ENCODE assay signal across 1 cellular context in genomic region chr17:12472613-12473173, GRCh38.
TF ChIP-seq lines count a peak whose summit lies in the region.

No MANE protein-coding gene starts in this region.

TF ChIP-seq in IMR-90, 13 proteins besides CTCF, POLR2A, EP300 and RAD21:
- TF ChIP-seq NFE2L2 (IDR thresholded peaks at IDR 0.05; ENCODE audit: low read depth, low read length): peak; percentile 53; the same call in 1 of the 2 replicates
- TF ChIP-seq, protein P1, sequence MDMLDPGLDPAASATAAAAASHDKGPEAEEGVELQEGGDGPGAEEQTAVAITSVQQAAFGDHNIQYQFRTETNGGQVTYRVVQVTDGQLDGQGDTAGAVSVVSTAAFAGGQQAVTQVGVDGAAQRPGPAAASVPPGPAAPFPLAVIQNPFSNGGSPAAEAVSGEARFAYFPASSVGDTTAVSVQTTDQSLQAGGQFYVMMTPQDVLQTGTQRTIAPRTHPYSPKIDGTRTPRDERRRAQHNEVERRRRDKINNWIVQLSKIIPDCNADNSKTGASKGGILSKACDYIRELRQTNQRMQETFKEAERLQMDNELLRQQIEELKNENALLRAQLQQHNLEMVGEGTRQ (IDR thresholded peaks at IDR 0.05; ENCODE audit: low read depth, low read length): no peak
- TF ChIP-seq CHD1 (IDR thresholded peaks at IDR 0.05; ENCODE audit: low read depth, low read length): no peak
- TF ChIP-seq, protein P2, sequence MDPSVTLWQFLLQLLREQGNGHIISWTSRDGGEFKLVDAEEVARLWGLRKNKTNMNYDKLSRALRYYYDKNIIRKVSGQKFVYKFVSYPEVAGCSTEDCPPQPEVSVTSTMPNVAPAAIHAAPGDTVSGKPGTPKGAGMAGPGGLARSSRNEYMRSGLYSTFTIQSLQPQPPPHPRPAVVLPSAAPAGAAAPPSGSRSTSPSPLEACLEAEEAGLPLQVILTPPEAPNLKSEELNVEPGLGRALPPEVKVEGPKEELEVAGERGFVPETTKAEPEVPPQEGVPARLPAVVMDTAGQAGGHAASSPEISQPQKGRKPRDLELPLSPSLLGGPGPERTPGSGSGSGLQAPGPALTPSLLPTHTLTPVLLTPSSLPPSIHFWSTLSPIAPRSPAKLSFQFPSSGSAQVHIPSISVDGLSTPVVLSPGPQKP (IDR thresholded peaks at IDR 0.05; ENCODE audit: borderline replicate concordance, low read depth, low read length): no peak
- no peak for TF ChIP-seq MXI1 (IDR thresholded peaks at IDR 0.05; ENCODE audit: borderline replicate concordance, low read depth, low read length)
- no peak for TF ChIP-seq RFX5 (IDR thresholded peaks at IDR 0.05; ENCODE audit: low read depth, low read length)
- TF ChIP-seq BHLHE40 (IDR thresholded peaks at IDR 0.05; ENCODE audit: low read depth, low read length): no peak
- peak; percentile 70 for TF ChIP-seq CEBPB (IDR thresholded peaks at IDR 0.05; ENCODE audit: low read depth, low read length)
